9 cellular contexts compared by ENCODE assay signal in the genomic region with DNA sequence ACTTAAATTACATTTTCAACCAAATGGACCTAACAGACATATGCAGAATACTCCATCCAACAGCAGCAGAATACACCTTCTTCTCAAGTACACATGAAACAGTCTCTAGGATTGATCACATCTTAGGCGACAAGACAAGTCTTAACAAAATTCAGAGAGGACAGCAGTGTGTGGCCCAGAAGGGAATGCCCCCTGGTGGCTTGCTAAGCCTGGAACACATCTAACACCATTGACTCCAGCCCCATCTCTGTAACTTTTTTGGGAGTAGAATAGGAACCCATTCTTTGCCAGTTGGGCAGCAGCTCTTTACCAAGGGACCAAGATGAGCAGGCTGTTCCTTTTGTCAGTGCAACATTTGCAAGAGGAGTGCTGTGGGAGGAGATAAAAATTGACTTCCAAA.
DNase-seq lines count a peak whose midpoint lies in the region; ATAC-seq and TF ChIP-seq lines count a peak whose summit lies in the region.
"Had no signal": no experiment of that assay in that cellular context is flagged by ENCODE, and none has a peak within 500 bp of the region (broad histone marks: within the 10 kb centered on the region; RNA-seq: fewer than 3 reads in every experiment).

No MANE protein-coding gene starts in this region.

- H3K4me3 Mint-ChIP-seq in neural crest cell = no peak overlapping the region
- H3K4me3 Mint-ChIP-seq: dendritic cell treated with granulocyte-macrophage colony-stimulating factor and Interleukin-4, amounts not matched to agents 40 ng/mL and 50 ng/mL, for 4 days had no signal

- H3K27me3 Mint-ChIP-seq in neural crest cell (ENCODE audit: low read depth) = peaks cover 3% of the 10 kb centered on the region
- H3K27me3 Mint-ChIP-seq: dendritic cell treated with granulocyte-macrophage colony-stimulating factor and Interleukin-4, amounts not matched to agents 40 ng/mL and 50 ng/mL, for 4 days had no signal

- no peak for DNase-seq in Right ventricle myocardium inferior (ENCODE audit: missing footprints)
- no peak for DNase-seq in cardiac septum (ENCODE audit: low spot score)
- peak; percentile 9 for DNase-seq in UCSD-AML1 (lab: John Stamatoyannopoulos, UW; ENCODE audit: unreplicated experiment)
- DNase-seq in dorsolateral prefrontal cortex = peak in 2 of 10 donors; percentile 50 to 51
- no peak for DNase-seq in neural crest cell (ENCODE audit: low read depth, low spot score)
- DNase-seq in SHP77 (lab: John Stamatoyannopoulos, UW) = no peak
- DNase-seq in NCI-H1694 (lab: John Stamatoyannopoulos, UW) = no peak

- H3K27ac ChIP-seq in dorsolateral prefrontal cortex = peak overlapping the region in 48 of 59 donors; percentile 5 to 83 (median 60)

- ATAC-seq in Right ventricle myocardium inferior (peak; percentile 42), HG02973 (IDR thresholded peaks at IDR 0.05; ENCODE audit: unreplicated experiment) (peak; percentile 72)

- H3K4me1 Mint-ChIP-seq in neural crest cell = no peaks in the 10 kb centered on the region

- H3K9me3 Mint-ChIP-seq in neural crest cell = no peaks in the 10 kb centered on the region
- H3K9me3 Mint-ChIP-seq: dendritic cell treated with granulocyte-macrophage colony-stimulating factor and Interleukin-4, amounts not matched to agents 40 ng/mL and 50 ng/mL, for 4 days had no signal

- no peak overlapping the region for H3K4me3 ChIP-seq in dorsolateral prefrontal cortex

- no peaks in the 10 kb centered on the region for H3K36me3 Mint-ChIP-seq in neural crest cell (ENCODE audit: low read depth)

- peak in 46 of 56 donors; percentile 11 to 67 (median 48) for TF ChIP-seq CTCF in dorsolateral prefrontal cortex (IDR thresholded peaks at IDR 0.05 in 54 of 56, conservative IDR thresholded peaks at IDR 0.05 in 2 of 56; ENCODE audit: low read depth in 1 of 56, partially characterized antibody in 56 of 56)
- TF ChIP-seq CTCF in neural crest cell (conservative IDR thresholded peaks at IDR 0.05) = peak; percentile 50

- H3K27me3 ChIP-seq in dorsolateral prefrontal cortex = no peaks in the 10 kb centered on the region

- intact Hi-C loops in Right ventricle myocardium inferior (cut with DNase I) (loop anchor here (5.0 kb wide), 1 partner anchor 77 kb away; no protein-coding TSS in a partner anchor), cardiac septum (cut with DNase I) (loop anchor here (2.0 kb wide), 1 partner anchor 251 kb away; no protein-coding TSS in a partner anchor), dorsolateral prefrontal cortex (cut with DNase I) (loop anchor here (1.0 to 10.0 kb wide), 2 partner anchors 249 kb away; a partner anchor contains a TSS)

- no peak overlapping the region for H3K27ac Mint-ChIP-seq in neural crest cell (ENCODE audit: unreplicated experiment)
- H3K27ac Mint-ChIP-seq: dendritic cell treated with granulocyte-macrophage colony-stimulating factor and Interleukin-4, amounts not matched to agents 40 ng/mL and 50 ng/mL, for 4 days had no signal
